In the genomic region with DNA sequence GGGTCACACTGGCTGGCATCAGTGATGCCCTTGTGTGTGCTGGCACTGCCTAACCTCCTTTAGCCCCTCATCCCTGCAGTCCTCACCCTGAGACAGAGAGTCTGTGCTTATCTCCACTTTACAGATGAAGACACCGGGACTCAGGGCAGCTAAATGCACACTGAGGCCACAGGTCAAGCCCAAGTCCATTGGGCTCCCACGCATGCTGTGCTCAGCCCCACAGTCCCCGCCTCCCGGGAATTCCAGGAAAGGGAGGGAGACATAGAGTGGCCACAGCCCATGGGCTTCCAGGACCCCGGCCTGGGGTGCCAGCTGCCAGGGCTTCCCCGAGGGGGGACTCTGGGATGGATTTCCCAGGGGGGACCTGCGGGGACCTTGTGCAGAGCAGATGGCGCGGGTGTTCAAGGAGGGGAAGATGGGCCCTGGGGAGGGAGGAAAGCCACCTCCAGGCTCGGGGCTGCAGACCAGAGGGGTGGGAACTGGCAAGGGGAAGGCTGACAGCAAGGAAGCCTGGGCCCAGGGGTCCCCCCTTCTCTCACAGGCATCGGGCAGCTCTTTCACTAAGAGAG, we compare ENCODE assay signal across 1 cellular context.
TF ChIP-seq lines count a peak whose summit lies in the region.

No MANE protein-coding gene starts in this region.

TF ChIP-seq in IMR-90, 13 proteins besides CTCF, POLR2A, EP300 and RAD21:
- no peak for TF ChIP-seq CEBPB (IDR thresholded peaks at IDR 0.05; ENCODE audit: low read depth, low read length)
- no peak for TF ChIP-seq SMC3 (IDR thresholded peaks at IDR 0.05; ENCODE audit: low read depth, low read length)
- no peak for TF ChIP-seq CHD1 (IDR thresholded peaks at IDR 0.05; ENCODE audit: low read depth, low read length)
- TF ChIP-seq FOS (IDR thresholded peaks at IDR 0.05; ENCODE audit: low read depth, low read length): no peak
